8 cellular contexts compared by ENCODE assay signal in the genomic region with DNA sequence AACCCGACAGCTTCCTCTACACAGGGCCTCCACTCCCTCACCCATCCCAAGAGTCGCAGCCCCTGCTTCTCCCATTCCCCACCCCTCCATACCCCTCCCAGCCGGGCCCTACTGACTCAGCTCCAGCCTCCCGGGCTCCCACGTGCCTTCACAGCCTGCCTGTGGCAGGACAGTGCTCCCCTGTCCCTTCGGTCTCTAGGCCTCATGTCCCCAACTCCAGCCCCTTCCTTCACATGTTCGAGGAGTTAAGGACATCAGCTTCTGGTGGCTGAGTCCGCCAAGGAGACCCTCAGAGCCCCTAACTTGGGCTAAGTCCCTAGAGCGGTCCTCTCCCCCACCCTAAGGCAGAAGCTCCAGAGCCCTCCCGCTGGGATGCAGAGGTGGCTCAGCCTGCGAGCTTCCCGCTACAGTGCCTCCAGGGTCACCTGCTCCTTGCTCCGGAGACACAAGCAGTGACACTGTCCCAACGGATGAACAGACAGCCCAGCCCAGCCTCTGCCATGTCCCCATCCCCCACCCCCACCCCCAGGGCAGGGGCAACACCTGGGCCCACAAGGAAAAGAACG. TPM values are rescaled to one million over a fixed set of nuclear protein-coding genes. Genes with fewer than 3 reads are reported as not detected.
DNase-seq lines count a peak whose midpoint lies in the region; ATAC-seq and TF ChIP-seq lines count a peak whose summit lies in the region.

No MANE protein-coding gene starts in this region.

- H3K27ac ChIP-seq in 22Rv1 (peak overlapping the region; percentile 86), HUES6 (ENCODE audit: low read depth, low read length) (no peak overlapping the region), mucosa of rectum (ENCODE audit: low read depth in 2 of 2, low read length in 2 of 2) (peak overlapping the region; percentile 34 to 68)

- H3K9ac ChIP-seq in HUES6 (ENCODE audit: low read length) (no peak overlapping the region), mucosa of rectum (ENCODE audit: low read depth in 1 of 2, low read length in 2 of 2) (no peak overlapping the region)

- H3K4me1 Mint-ChIP-seq in chondrocyte (ENCODE audit: low read depth), result peaks cover 70% of the 10 kb centered on the region

- H3K9me3 ChIP-seq in HUES6 (ENCODE audit: control insufficient read depth, insufficient read depth, low read depth, low read length) (no peaks in the 10 kb centered on the region), mucosa of rectum (ENCODE audit: control insufficient read depth in 2 of 2, low read length in 2 of 2) (no peaks in the 10 kb centered on the region)

- H3K4me3 ChIP-seq in HUES6 (ENCODE audit: low read depth, low read length) (peak overlapping the region; percentile 71; the same call in 1 of the 2 replicates), mucosa of rectum (ENCODE audit: low read length in 2 of 2) (peak overlapping the region; percentile 51 to 65)

- ATAC-seq in GM21723 (IDR thresholded peaks at IDR 0.05; ENCODE audit: unreplicated experiment), result no peak

- peak overlapping the region; percentile 100 for H3K27ac Mint-ChIP-seq in chondrocyte (ENCODE audit: unreplicated experiment)

- peaks cover 61% of the 10 kb centered on the region for H3K4me1 ChIP-seq in HUES6 (ENCODE audit: control insufficient read depth, insufficient read depth, low read length)
- peaks cover 38 to 39% of the 10 kb centered on the region in 2 donors for H3K4me1 ChIP-seq in mucosa of rectum (ENCODE audit: control insufficient read depth in 2 of 2, insufficient read depth in 2 of 2, low read length in 2 of 2)

- H3K27me3 Mint-ChIP-seq in chondrocyte (ENCODE audit: low read depth), result no peaks in the 10 kb centered on the region

- peaks cover 3% of the 10 kb centered on the region for H3K36me3 Mint-ChIP-seq in chondrocyte (ENCODE audit: low read depth)

- H3K9me3 Mint-ChIP-seq in chondrocyte (ENCODE audit: low read depth), result no peaks in the 10 kb centered on the region

- DNase-seq in chondrocyte (ENCODE audit: low spot score), result no peak
- no peak for DNase-seq in NCI-H510A (lab: John Stamatoyannopoulos, UW)
- DNase-seq in NCI-H345 treated with DMSO at 0.1 percent for 48 hours (lab: John Stamatoyannopoulos, UW; ENCODE audit: unreplicated experiment), result no peak
- DNase-seq in NCI-H1436 treated with DMSO at 0.1 percent for 48 hours (lab: John Stamatoyannopoulos, UW), result no peak

- H3K27me3 ChIP-seq in HUES6 (ENCODE audit: control insufficient read depth, insufficient read depth, low read length) (peaks cover 70% of the 10 kb centered on the region), mucosa of rectum (ENCODE audit: control insufficient read depth in 2 of 2, insufficient read depth in 2 of 2, low read length in 2 of 2) (peaks cover 48 to 54% of the 10 kb centered on the region in 2 donors)

- TF ChIP-seq CTCF in 22Rv1 (IDR thresholded peaks at IDR 0.05), result no peak
- TF ChIP-seq CTCF in chondrocyte (IDR thresholded peaks at IDR 0.05), result no peak

- H3K4me3 Mint-ChIP-seq in chondrocyte (ENCODE audit: unreplicated experiment), result peak overlapping the region; percentile 99

- no peaks in the 10 kb centered on the region for H3K36me3 ChIP-seq in HUES6 (ENCODE audit: control insufficient read depth, insufficient read depth, low read length)
- H3K36me3 ChIP-seq in mucosa of rectum (ENCODE audit: control insufficient read depth in 2 of 2, insufficient read depth in 2 of 2, low read length in 2 of 2), result no peaks in the 10 kb centered on the region

RNA-seq across cellular contexts. Expression of a gene that starts 0.8 kb away (rescaled TPM):
- 105 to 125 TPM (median 120 TPM) in 3 replicates for total RNA-seq in chondrocyte

RNA-seq across cellular contexts. Expression of a gene that starts 15.4 kb away (rescaled TPM):
- 98.3 to 135 TPM (median 101 TPM) in 3 replicates for total RNA-seq in chondrocyte

RNA-seq across cellular contexts. Expression of a gene that starts 20.7 kb away (rescaled TPM):
- total RNA-seq in chondrocyte, result 35.8 to 42.2 TPM (median 37.7 TPM) in 3 replicates

RNA-seq across cellular contexts. Expression of a gene that starts 37.4 kb away (rescaled TPM):
- total RNA-seq in chondrocyte, result not detected in 3 replicates
